21 cellular contexts compared by ENCODE assay signal in the genomic region with DNA sequence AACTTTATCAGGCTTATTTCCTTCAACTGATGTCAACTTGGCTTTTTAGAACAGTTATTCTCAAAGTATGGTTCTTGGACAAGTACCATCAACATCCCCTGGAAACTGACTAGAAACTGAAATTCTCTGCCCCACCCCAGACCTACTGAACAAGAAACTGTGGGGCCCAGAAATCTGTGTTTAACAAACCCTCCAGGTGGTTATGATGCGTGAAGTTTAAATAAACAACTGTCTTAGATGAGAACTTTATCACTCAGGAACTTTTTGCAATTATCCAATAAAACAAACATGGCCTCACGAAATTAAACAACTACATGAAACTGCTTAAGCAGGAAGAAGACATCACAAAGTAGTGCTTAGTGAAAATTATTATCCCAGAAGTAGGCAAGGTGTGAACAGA. TPM values are rescaled to one million over a fixed set of nuclear protein-coding genes. Genes with fewer than 3 reads are reported as not detected.
DNase-seq lines count a peak whose midpoint lies in the region; ATAC-seq, FAIRE-seq and TF ChIP-seq lines count a peak whose summit lies in the region.
"Had no signal": no experiment of that assay in that cellular context is flagged by ENCODE, and none has a peak within 500 bp of the region (broad histone marks: within the 10 kb centered on the region; RNA-seq: fewer than 3 reads in every experiment).

No MANE protein-coding gene starts in this region.

- no peaks in the 10 kb centered on the region for H3K27me3 ChIP-seq in GM12878 (replicated peaks in 1 of 2; ENCODE audit: control insufficient read depth in 2 of 2, insufficient read depth in 2 of 2, low read length in 1 of 2)
- H3K27me3 ChIP-seq in vagina = no peaks in the 10 kb centered on the region
- no peaks in the 10 kb centered on the region for H3K27me3 ChIP-seq in testis
- H3K27me3 ChIP-seq: BLaER1 treated with 17β-estradiol and CSF1 and Interleukin-3, amounts not matched to agents 10 nM and 100 nM; esophagus muscularis mucosa; hepatocyte; Peyer's patch; spleen; thyroid gland had no signal

- in situ Hi-C loops in GM12878 (cut with MboI) = no loop called here

- no peaks in the 10 kb centered on the region for H3K9me3 Mint-ChIP-seq in stimulated activated naive CD8-positive, alpha-beta T cell treated with anti-CD3 and anti-CD28 coated beads, Interleukin-15, Interleukin-2, amounts not matched to agents 100 ng/mL and 50 ng/mL, for 24 hours
- H3K9me3 Mint-ChIP-seq: activated CD4-positive, alpha-beta memory T cell treated with anti-CD3 and anti-CD28 coated beads, Interleukin-2, amount 10 ng/mL, durations not matched to agents 7 days and 5 days; endodermal cell; immature natural killer cell had no signal

- TF ChIP-seq CTCF in GM12878 (IDR thresholded peaks at IDR 0.05 in 2 of 3, conservative IDR thresholded peaks at IDR 0.05 in 1 of 3; ENCODE audit: control insufficient read depth in 2 of 3, extremely low read depth in 1 of 3, insufficient read depth in 1 of 3, low read depth in 3 of 3, low read length in 3 of 3) = no peak
- no peak for TF ChIP-seq CTCF in vagina (IDR thresholded peaks at IDR 0.05)
- no peak for TF ChIP-seq CTCF in testis (IDR thresholded peaks at IDR 0.05)

- FAIRE-seq in GM12878 (lab: Jason Lieb, UNC) = no peak
- FAIRE-seq: frontal cortex had no signal

- peaks cover 24% of the 10 kb centered on the region for H3K36me3 Mint-ChIP-seq in stimulated activated naive CD8-positive, alpha-beta T cell treated with anti-CD3 and anti-CD28 coated beads, Interleukin-15, Interleukin-2, amounts not matched to agents 100 ng/mL and 50 ng/mL, for 24 hours (ENCODE audit: low read depth)

- H3K27ac Mint-ChIP-seq in stimulated activated naive CD8-positive, alpha-beta T cell treated with anti-CD3 and anti-CD28 coated beads, Interleukin-15, Interleukin-2, amounts not matched to agents 100 ng/mL and 50 ng/mL, for 24 hours = peak overlapping the region; percentile 16
- H3K27ac Mint-ChIP-seq: activated CD4-positive, alpha-beta memory T cell treated with anti-CD3 and anti-CD28 coated beads, Interleukin-2, amount 10 ng/mL, durations not matched to agents 7 days and 5 days; endodermal cell had no signal

- no peak for TF ChIP-seq EP300 in GM12878 (IDR thresholded peaks at IDR 0.05; ENCODE audit: borderline replicate concordance in 1 of 2, control insufficient read depth in 1 of 2, low read depth in 2 of 2, low read length in 2 of 2)

- H3K4me3 Mint-ChIP-seq in stimulated activated naive CD8-positive, alpha-beta T cell treated with anti-CD3 and anti-CD28 coated beads, Interleukin-15, Interleukin-2, amounts not matched to agents 100 ng/mL and 50 ng/mL, for 24 hours = no peak overlapping the region
- H3K4me3 Mint-ChIP-seq: activated CD4-positive, alpha-beta memory T cell treated with anti-CD3 and anti-CD28 coated beads, Interleukin-2, amount 10 ng/mL, durations not matched to agents 7 days and 5 days; endodermal cell had no signal

- peaks cover 25% of the 10 kb centered on the region for H3K79me2 ChIP-seq in GM12878 (ENCODE audit: control insufficient read depth, insufficient read depth, low read length)

- H3K4me1 Mint-ChIP-seq in stimulated activated naive CD8-positive, alpha-beta T cell treated with anti-CD3 and anti-CD28 coated beads, Interleukin-15, Interleukin-2, amounts not matched to agents 100 ng/mL and 50 ng/mL, for 24 hours (ENCODE audit: low read depth) = peaks cover 47% of the 10 kb centered on the region

- no peak overlapping the region for H3K9ac ChIP-seq in GM12878 (ENCODE audit: control insufficient read depth, insufficient read depth, low read length)
- H3K9ac ChIP-seq: BLaER1 treated with 17β-estradiol and CSF1 and Interleukin-3, amounts not matched to agents 10 nM and 100 nM had no signal

- H2AFZ ChIP-seq in GM12878 (ENCODE audit: control insufficient read depth, low read depth, low read length) = no peak overlapping the region
- H2AFZ ChIP-seq: hepatocyte had no signal

- H3K4me2 ChIP-seq in GM12878 (ENCODE audit: control insufficient read depth, insufficient read depth) = peak overlapping the region; percentile 65
- H3K4me2 ChIP-seq: BLaER1 treated with 17β-estradiol and CSF1 and Interleukin-3, amounts not matched to agents 10 nM and 100 nM; hepatocyte had no signal

- H3K4me1 ChIP-seq in GM12878 (ENCODE audit: control insufficient read depth, insufficient read depth, low read length) = peaks cover 2% of the 10 kb centered on the region; the same call in 1 of the 2 replicates
- H3K4me1 ChIP-seq in vagina = peaks cover 68% of the 10 kb centered on the region
- H3K4me1 ChIP-seq in testis = peaks cover 13% of the 10 kb centered on the region

- WGBS in GM12878 (ENCODE audit: insufficient coverage, insufficient replicate concordance, low lambda C conversion rate, missing lambda C conversion rate) = 33% methylated on average over 2 of the region's 2 CpGs
- 93 to 94% methylated on average over 2 of the region's 2 CpGs for WGBS in testis, 2 donors

- CTCF ChIA-PET in GM12878 (lab: Yijun Ruan, JAX) = interaction anchor here (1.3 to 5.2 kb wide), 4 partner anchors 225 to 365 kb away, joined by 3 to 34 read pairs (median 9); no protein-coding TSS in a partner anchor

- no peaks in the 10 kb centered on the region for H4K20me1 ChIP-seq in GM12878 (ENCODE audit: control insufficient read depth, insufficient read depth)

- TF ChIP-seq POLR2A in GM12878 (IDR thresholded peaks at IDR 0.05; ENCODE audit: low read depth, low read length) (no peak), vagina (IDR thresholded peaks at IDR 0.05) (no peak), testis (IDR thresholded peaks at IDR 0.05) (no peak)

- H3K36me3 ChIP-seq in GM12878 (ENCODE audit: control insufficient read depth in 2 of 2, insufficient read depth in 2 of 2, low read length in 1 of 2) (no peaks in the 10 kb centered on the region), vagina (no peaks in the 10 kb centered on the region), testis (ENCODE audit: low read depth, missing control alignments) (no peaks in the 10 kb centered on the region)
- H3K36me3 ChIP-seq: Peyer's patch, thyroid gland had no signal

- intact Hi-C loops in GM12878 (cut with micrococcal nuclease; ENCODE audit: unreplicated experiment) = loop anchor here (5.0 kb wide), 2 partner anchors 133 to 533 kb away; a partner anchor contains a TSS
- intact Hi-C loops in vagina (cut with DNase I) = no loop called here
- intact Hi-C loops in testis (cut with DNase I; ENCODE audit: low total_unique reads) = no loop called here

- H3K9me3 ChIP-seq in GM12878 (replicated peaks; ENCODE audit: control insufficient read depth, insufficient read depth, low read length) (no peaks in the 10 kb centered on the region), vagina (no peaks in the 10 kb centered on the region), testis (no peaks in the 10 kb centered on the region)
- H3K9me3 ChIP-seq: BLaER1 treated with 17β-estradiol and CSF1 and Interleukin-3, amounts not matched to agents 10 nM and 100 nM; esophagus muscularis mucosa; Peyer's patch; spleen; thyroid gland had no signal

- H3K27ac ChIP-seq in GM12878 (ENCODE audit: control insufficient read depth, insufficient read depth) = no peak overlapping the region
- peak overlapping the region; percentile 24 for H3K27ac ChIP-seq in vagina
- H3K27ac ChIP-seq in testis = no peak overlapping the region
- H3K27ac ChIP-seq: BLaER1 treated with 17β-estradiol and CSF1 and Interleukin-3, amounts not matched to agents 10 nM and 100 nM; coronary artery; hepatocyte; Peyer's patch; spleen had no signal

- RAD21 ChIA-PET in GM12878 (lab: Charles Lee; ENCODE audit: unreplicated experiment) = interaction anchor here (0.9 kb wide), 1 partner anchor 226 kb away, joined by 5 read pairs; no protein-coding TSS in a partner anchor

- peak overlapping the region; percentile 1; the same call in 1 of the 2 replicates for H3K4me3 ChIP-seq in GM12878
- H3K4me3 ChIP-seq in vagina = no peak overlapping the region
- H3K4me3 ChIP-seq in testis = no peak overlapping the region
- H3K4me3 ChIP-seq: BLaER1 treated with 17β-estradiol and CSF1 and Interleukin-3, amounts not matched to agents 10 nM and 100 nM; coronary artery; esophagus muscularis mucosa; hepatocyte; Peyer's patch; spleen; thyroid gland had no signal

- no peaks in the 10 kb centered on the region for H3K27me3 Mint-ChIP-seq in stimulated activated naive CD8-positive, alpha-beta T cell treated with anti-CD3 and anti-CD28 coated beads, Interleukin-15, Interleukin-2, amounts not matched to agents 100 ng/mL and 50 ng/mL, for 24 hours
- H3K27me3 Mint-ChIP-seq: activated CD4-positive, alpha-beta memory T cell treated with anti-CD3 and anti-CD28 coated beads, Interleukin-2, amount 10 ng/mL, durations not matched to agents 7 days and 5 days had no signal

- no peak for ATAC-seq in stimulated activated naive CD8-positive, alpha-beta T cell treated with anti-CD3 and anti-CD28 coated beads, Interleukin-15, Interleukin-2, amounts not matched to agents 100 U/mL and 50 U/mL, for 24 hours
- ATAC-seq in GM12878 (no peak), GM19035 (IDR thresholded peaks at IDR 0.05; ENCODE audit: unreplicated experiment) (no peak)

- no peak for TF ChIP-seq RAD21 in GM12878 (IDR thresholded peaks at IDR 0.05; ENCODE audit: insufficient read depth, low read depth, low read length)

- DNase-seq in stimulated activated naive CD8-positive, alpha-beta T cell treated with anti-CD3 and anti-CD28 coated beads, Interleukin-15, Interleukin-2, amounts not matched to agents 100 U/mL and 50 U/mL, for 24 hours = no peak
- DNase-seq in NCI-H510A (lab: John Stamatoyannopoulos, UW) = peak; percentile 50
- no peak for DNase-seq in GM12878 (ENCODE audit: low read depth, low spot score)
- no peak for DNase-seq in vagina (ENCODE audit: extremely low spot score in 2 of 2)
- no peak for DNase-seq in testis
- DNase-seq in NCI-H1105 (lab: John Stamatoyannopoulos, UW) = no peak
- DNase-seq: activated CD4-positive, alpha-beta memory T cell treated with anti-CD3 and anti-CD28 coated beads, Interleukin-2, amount 10 ng/mL, durations not matched to agents 7 days and 5 days; immature natural killer cell; occipital lobe; Peyer's patch; spleen; stimulated activated CD4-positive, alpha-beta T cell treated with anti-CD3 and anti-CD28 coated beads, Interleukin-2, amount 100 ng/mL, for 48 hours had no signal

- SMC1A ChIA-PET in GM12878 (lab: Charles Lee; ENCODE audit: uncharacterized antibody, unreplicated experiment) = interaction anchor here (1.0 kb wide), 1 partner anchor 226 kb away, joined by 3 read pairs; no protein-coding TSS in a partner anchor

- BruUV-seq in GM12878 (replicated peaks; lab: Mats Ljungman, UMichigan) = no TSS peak

- POLR2A ChIA-PET in GM12878 (lab: Charles Lee) = no interaction called here

RNA-seq across cellular contexts. Expression of a gene that starts 4.4 kb away (rescaled TPM):
- total RNA-seq in GM12878 (2013; cell fraction: nucleolus; rRNA removed) = 109 and 114 TPM in 2 replicates
- 22.3 and 28.0 TPM in 2 replicates for total RNA-seq in GM12878 (2014; rRNA removed)
- 33.6 and 34.2 TPM in 2 replicates for total RNA-seq in GM12878 (2014; rRNA removed; fragmentation: Illumina TruSeq; extraction: Trizol)
- total RNA-seq in GM12878 (2021) = 28.4 and 29.3 TPM in 2 replicates
- 16.0 TPM for polyA plus RNA-seq in GM12878 (2011; ENCODE audit: low read depth)
- polyA plus RNA-seq in GM12878 (2011; rRNA removed) = 40.1 and 66.2 TPM in 2 replicates
- polyA plus RNA-seq in GM12878 (2011; cell fraction: cytosol; rRNA removed) = 9.5 and 10.1 TPM in 2 replicates
- 31.6 and 35.0 TPM in 2 replicates for polyA plus RNA-seq in GM12878 (2011; cell fraction: nucleus; rRNA removed)
- polyA plus RNA-seq in GM12878 (2012) = 21.2 and 21.6 TPM in 2 replicates
- polyA plus RNA-seq in GM12878 (2014; fragmentation: Illumina TruSeq; extraction: Trizol) = 34.6 and 43.2 TPM in 2 replicates
- polyA plus RNA-seq in GM12878 (2014; fragmentation: Nextera tagmentation; extraction: Ambion mirVana) = 10 to 100 TPM; 64.6 to 73.8 TPM
- 24.5 and 29.0 TPM in 2 replicates for polyA plus RNA-seq in GM12878 (2014; rRNA removed)
- 10 to 100 TPM; 73.8 to 81.0 TPM for polyA plus RNA-seq in GM12878 (2016; fragmentation: Nextera tagmentation; extraction: Ambion mirVana)
- 25.7 and 29.2 TPM in 2 replicates for polyA minus RNA-seq in GM12878 (2011; rRNA and poly(A)+ RNA removed)
- 6.3 and 7.9 TPM in 2 replicates for polyA minus RNA-seq in GM12878 (2011; cell fraction: cytosol; rRNA and poly(A)+ RNA removed)
- polyA minus RNA-seq in GM12878 (2011; cell fraction: nucleus; rRNA and poly(A)+ RNA removed) = 37.0 and 62.1 TPM in 2 replicates
- total RNA-seq in vagina = 25.0 TPM
- 10 to 100 TPM; 46.1 to 67.0 TPM for total RNA-seq in testis
- 44.1 TPM for polyA plus RNA-seq in testis (ENCODE audit: insufficient read depth, low read depth, low replicate concordance)

RNA-seq across cellular contexts. Expression of a gene that starts 28.1 kb away (rescaled TPM):
- total RNA-seq in GM12878 (2013; cell fraction: nucleolus; rRNA removed) = 4.8 and 8.3 TPM in 2 replicates
- total RNA-seq in GM12878 (2014; rRNA removed) (6.7 and 7.4 TPM in 2 replicates), GM12878 (2014; rRNA removed; fragmentation: Illumina TruSeq; extraction: Trizol) (9.7 and 10.8 TPM in 2 replicates), GM12878 (2021) (9.0 and 9.9 TPM in 2 replicates), vagina (20.4 TPM), testis (10 to 100 TPM; 37.8 to 62.6 TPM)
- 5.4 TPM for polyA plus RNA-seq in GM12878 (2011; ENCODE audit: low read depth)
- polyA plus RNA-seq in GM12878 (2011; rRNA removed) (16.6 and 16.7 TPM in 2 replicates), GM12878 (2014; fragmentation: Illumina TruSeq; extraction: Trizol) (17.9 and 23.6 TPM in 2 replicates), GM12878 (2014; fragmentation: Nextera tagmentation; extraction: Ambion mirVana) (1 to 10 TPM; 3.3 to 8.9 TPM), GM12878 (2014; rRNA removed) (12.3 and 13.2 TPM in 2 replicates), GM12878 (2016; fragmentation: Nextera tagmentation; extraction: Ambion mirVana) (10 to 100 TPM; 13.2 to 13.3 TPM), testis (ENCODE audit: insufficient read depth, low read depth, low replicate concordance) (105 TPM)
- polyA plus RNA-seq in GM12878 (2011; cell fraction: cytosol; rRNA removed) = 10.1 and 10.2 TPM in 2 replicates
- polyA plus RNA-seq in GM12878 (2011; cell fraction: nucleus; rRNA removed) = 14.2 and 18.5 TPM in 2 replicates
- polyA plus RNA-seq in GM12878 (2012) = 6.3 and 7.7 TPM in 2 replicates
- 5.4 and 6.3 TPM in 2 replicates for polyA minus RNA-seq in GM12878 (2011; rRNA and poly(A)+ RNA removed)
- polyA minus RNA-seq in GM12878 (2011; cell fraction: cytosol; rRNA and poly(A)+ RNA removed) = 4.4 and 5.9 TPM in 2 replicates
- 4.2 and 10.0 TPM in 2 replicates for polyA minus RNA-seq in GM12878 (2011; cell fraction: nucleus; rRNA and poly(A)+ RNA removed)
